Comparison of ENCODE assay signal across 19 cellular contexts in genomic region chr2:179948058-179948457, GRCh38. TPM values are rescaled to one million over a fixed set of nuclear protein-coding genes. Genes with fewer than 3 reads are reported as not detected.
DNase-seq lines count a peak whose midpoint lies in the region; ATAC-seq, FAIRE-seq and TF ChIP-seq lines count a peak whose summit lies in the region.
"Had no signal": no experiment of that assay in that cellular context is flagged by ENCODE, and none has a peak within 500 bp of the region (broad histone marks: within the 10 kb centered on the region; RNA-seq: fewer than 3 reads in every experiment).

No MANE protein-coding gene starts in this region.

- 0 out of 2 replicates have a peak overlapping the region, but pooled peaks have one; percentile 8 for H3K4me2 ChIP-seq in OCI-LY3 (ENCODE audit: low read length)
- no peak overlapping the region for H3K4me2 ChIP-seq in neural progenitor cell
- H3K4me2 ChIP-seq: A549, GM23338 had no signal

- H3K9me3 Mint-ChIP-seq in neural progenitor cell: no peaks in the 10 kb centered on the region
- H3K9me3 Mint-ChIP-seq: CD8-positive, alpha-beta T cell; GM23338 had no signal

- no peaks in the 10 kb centered on the region for H4K20me1 ChIP-seq in OCI-LY3 (ENCODE audit: insufficient read depth, low read length)
- H4K20me1 ChIP-seq in neural progenitor cell (ENCODE audit: low read depth): no peaks in the 10 kb centered on the region

- H3K9ac ChIP-seq in OCI-LY3 (ENCODE audit: low read length): no peak overlapping the region
- H3K9ac ChIP-seq in neural progenitor cell: no peak overlapping the region

- H3K27ac ChIP-seq in OCI-LY3 (ENCODE audit: low read length): no peak overlapping the region
- peak overlapping the region; percentile 5 for H3K27ac ChIP-seq in neural progenitor cell
- H3K27ac ChIP-seq: A549, C4-2B had no signal

- peaks cover 41% of the 10 kb centered on the region for H3K36me3 ChIP-seq in OCI-LY3 (replicated peaks; ENCODE audit: low read depth, low read length)
- H3K36me3 ChIP-seq in neural progenitor cell: peaks cover 46% of the 10 kb centered on the region
- H3K36me3 ChIP-seq: BE2C had no signal

- peaks cover 28% of the 10 kb centered on the region for H3K36me3 Mint-ChIP-seq in neural progenitor cell

- H3K4me1 ChIP-seq in OCI-LY3 (ENCODE audit: low read length): peaks cover 30% of the 10 kb centered on the region
- peaks cover 11% of the 10 kb centered on the region for H3K4me1 ChIP-seq in neural progenitor cell
- H3K4me1 ChIP-seq: A549, BE2C had no signal

- H2AFZ ChIP-seq in OCI-LY3 (ENCODE audit: low read depth, low read length): no peak overlapping the region
- H2AFZ ChIP-seq in neural progenitor cell (replicated peaks): no peak overlapping the region
- H2AFZ ChIP-seq: GM23338 had no signal

- H3K27ac Mint-ChIP-seq in neural progenitor cell: no peak overlapping the region
- H3K27ac Mint-ChIP-seq: CD8-positive, alpha-beta T cell had no signal

- H3K4me3 Mint-ChIP-seq in neural progenitor cell: no peak overlapping the region
- H3K4me3 Mint-ChIP-seq: CD8-positive, alpha-beta T cell; GM23338 had no signal

- no peaks in the 10 kb centered on the region for H3K4me1 Mint-ChIP-seq in neural progenitor cell

- no peaks in the 10 kb centered on the region for H3K27me3 ChIP-seq in OCI-LY3 (ENCODE audit: low read depth, low read length)
- H3K27me3 ChIP-seq in neural progenitor cell: no peaks in the 10 kb centered on the region
- H3K27me3 ChIP-seq: BE2C had no signal

- H3K79me2 ChIP-seq in OCI-LY3 (ENCODE audit: low read length) (no peaks in the 10 kb centered on the region), neural progenitor cell (ENCODE audit: low read depth) (no peaks in the 10 kb centered on the region)

- no peak for DNase-seq in GM12892 (ENCODE audit: insufficient read length)
- DNase-seq in neural progenitor cell (ENCODE audit: low spot score): no peak
- no peak for DNase-seq in posterior cingulate gyrus
- no peak for DNase-seq in Right ventricle myocardium superior
- no peak for DNase-seq in HuH-7.5 (ENCODE audit: low spot score)
- DNase-seq: BE2C; CD8-positive, alpha-beta T cell; COR-L47; DMS153; DND-41; GDM1; H7 had no signal

- no peak for TF ChIP-seq CTCF in OCI-LY3 (IDR thresholded peaks at IDR 0.05; ENCODE audit: low read depth, low read length)
- no peak for TF ChIP-seq CTCF in neural progenitor cell (IDR thresholded peaks at IDR 0.05)

- TF ChIP-seq POLR2A in GM12892 (IDR thresholded peaks at IDR 0.05; ENCODE audit: low read depth, low read length): no peak

- intact Hi-C loops in posterior cingulate gyrus (cut with DNase I) (no loop called here), Right ventricle myocardium superior (cut with DNase I) (no loop called here)

- ATAC-seq in HG02973 (IDR thresholded peaks at IDR 0.05; ENCODE audit: unreplicated experiment): no peak
- no peak for ATAC-seq in Right ventricle myocardium superior (ENCODE audit: poor library complexity)
- ATAC-seq: A549; CD8-positive, alpha-beta T cell; GM23338; K562 had no signal

- H3K4me3 ChIP-seq in OCI-LY3 (ENCODE audit: low read length): no peak overlapping the region
- no peak overlapping the region for H3K4me3 ChIP-seq in neural progenitor cell
- H3K4me3 ChIP-seq: A549, GM23338, K562 had no signal

- H3K27me3 Mint-ChIP-seq in neural progenitor cell (ENCODE audit: insufficient read depth, low read depth): no peaks in the 10 kb centered on the region

- peaks cover 5% of the 10 kb centered on the region for H3F3A ChIP-seq in neural progenitor cell (ENCODE audit: low read depth)

- H3K9me3 ChIP-seq in OCI-LY3 (ENCODE audit: insufficient read depth, low read length) (no peaks in the 10 kb centered on the region), neural progenitor cell (ENCODE audit: low read depth) (no peaks in the 10 kb centered on the region)
- H3K9me3 ChIP-seq: A549, BE2C had no signal

- FAIRE-seq in GM12892 (lab: Jason Lieb, UNC): peak; percentile 9
- peak; percentile 45 for FAIRE-seq in colon (lab: Jason Lieb, UNC)
- FAIRE-seq: A549, K562 had no signal

RNA-seq across cellular contexts. Expression of gene CWC22, which starts 59.0 kb away (rescaled TPM):
- polyA plus RNA-seq in GM12892 (2012; ENCODE audit: missing spikeins): 19.2 TPM
- total RNA-seq in neural progenitor cell (ENCODE audit: low replicate concordance) (43.6 and 60.2 TPM in 2 replicates), Right ventricle myocardium superior (11.6 TPM)
